Comparison of ENCODE assay signal across 1 cellular context in the genomic region with DNA sequence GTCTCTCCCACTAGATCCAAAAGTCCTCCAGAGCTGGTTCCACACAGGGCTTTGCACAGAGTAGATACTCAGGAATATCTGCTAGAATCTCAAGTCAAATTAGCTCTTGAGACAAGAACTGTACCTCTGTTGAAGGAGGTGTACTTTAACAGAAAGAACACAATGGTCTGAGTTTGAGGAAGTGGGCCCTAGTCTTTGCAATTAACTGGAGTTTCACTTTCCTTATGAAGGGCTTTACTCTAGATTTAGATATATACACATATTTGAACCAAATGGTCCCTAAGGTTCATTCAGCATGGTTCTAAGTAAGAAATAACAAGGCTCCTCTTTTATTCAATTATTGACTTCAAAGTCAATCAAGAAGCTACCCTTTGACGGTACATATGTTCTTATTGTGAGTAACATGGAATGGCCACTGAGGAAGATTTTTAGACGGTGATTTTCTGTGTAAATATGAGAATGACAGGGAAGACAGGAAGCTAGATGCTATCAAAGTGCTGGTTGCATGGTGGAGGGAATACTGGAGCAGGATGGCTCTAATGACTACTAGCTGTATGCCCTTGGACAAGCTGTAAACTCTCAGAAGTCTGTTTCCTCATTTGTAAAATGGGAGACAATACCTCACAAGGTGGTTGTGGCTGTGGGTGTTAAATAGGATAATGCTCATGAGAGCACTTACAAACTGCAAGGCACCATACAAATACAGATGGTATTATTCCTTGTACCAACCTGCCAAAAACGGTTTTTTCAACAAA.
TF ChIP-seq lines count a peak whose summit lies in the region.

No MANE protein-coding gene starts in this region.

TF ChIP-seq in GM12878, 131 proteins besides CTCF, POLR2A, EP300 and RAD21 (continued from another document and continues in another):
- TF ChIP-seq CEBPZ (IDR thresholded peaks at IDR 0.05; ENCODE audit: low read depth, low read length) (no peak), ZNF622 (IDR thresholded peaks at IDR 0.05) (no peak), FOXK2 (IDR thresholded peaks at IDR 0.05) (no peak), CHD2 (IDR thresholded peaks at IDR 0.05; ENCODE audit: borderline replicate concordance, low read depth, low read length) (peak; percentile 53; the same call in 1 of the 2 replicates), JUND (IDR thresholded peaks at IDR 0.05; ENCODE audit: low read depth, low read length) (peak; percentile 83; the same call in 1 of the 2 replicates), POLR2AphosphoS5 (IDR thresholded peaks at IDR 0.05; ENCODE audit: low read length) (no peak), ATF3 (IDR thresholded peaks at IDR 0.05; ENCODE audit: borderline replicate concordance, extremely low read depth, low read depth, low read length) (no peak), DPF2 (IDR thresholded peaks at IDR 0.05) (peak; percentile 100), TBL1XR1 (IDR thresholded peaks at IDR 0.05; ENCODE audit: low read depth, low read length) (peak; percentile 90), ASH2L (IDR thresholded peaks at IDR 0.05; ENCODE audit: borderline replicate concordance, low read depth) (no peak), MXI1 (IDR thresholded peaks at IDR 0.05; ENCODE audit: low read depth, low read length) (no peak; the same call in 1 of the 2 replicates), ZNF384 (IDR thresholded peaks at IDR 0.05; ENCODE audit: borderline replicate concordance, low read depth, low read length) (no peak), ZNF207 (IDR thresholded peaks at IDR 0.05; ENCODE audit: borderline replicate concordance) (no peak), BHLHE40 (IDR thresholded peaks at IDR 0.05; ENCODE audit: borderline replicate concordance in 1 of 2, low read depth in 2 of 2, low read length in 1 of 2) (peak; percentile 24 to 51; a peak in 1 of 4 replicates), RB1 (IDR thresholded peaks at IDR 0.05; ENCODE audit: borderline replicate concordance) (peak; percentile 58; the same call in 1 of the 2 replicates), IKZF2 (IDR thresholded peaks at IDR 0.05) (peak; percentile 87 to 93), PAX5 (IDR thresholded peaks at IDR 0.05; ENCODE audit: borderline replicate concordance, low read depth, low read length) (peak; percentile 72), RFX5 (IDR thresholded peaks at IDR 0.05; ENCODE audit: low read depth, low read length) (no peak), HDAC2 (IDR thresholded peaks at IDR 0.05) (no peak), NR2F1 (conservative IDR thresholded peaks at IDR 0.05) (0 out of 2 replicates have a peak, but pooled peaks have one; percentile 48), LARP7 (IDR thresholded peaks at IDR 0.05) (no peak), TARDBP (IDR thresholded peaks at IDR 0.05; ENCODE audit: borderline replicate concordance) (no peak), MAX (IDR thresholded peaks at IDR 0.05; ENCODE audit: low read depth, low read length) (no peak), GABPA (IDR thresholded peaks at IDR 0.05; ENCODE audit: low read depth) (0 out of 2 replicates have a peak, but pooled peaks have one; percentile 11), NR2C2 (IDR thresholded peaks at IDR 0.05; ENCODE audit: borderline replicate concordance, control insufficient read depth, insufficient read length, low read depth) (no peak), SMARCA5 (IDR thresholded peaks at IDR 0.05) (no peak; the same call in 1 of the 2 replicates), IRF5 (IDR thresholded peaks at IDR 0.05; ENCODE audit: borderline replicate concordance) (no peak), NKRF (conservative IDR thresholded peaks at IDR 0.05) (no peak), ZSCAN29 (IDR thresholded peaks at IDR 0.05) (no peak), NR2C1 (IDR thresholded peaks at IDR 0.05) (no peak), WRNIP1 (IDR thresholded peaks at IDR 0.05; ENCODE audit: borderline replicate concordance, low read depth, low read length) (no peak), EZH2 (IDR thresholded peaks at IDR 0.05; ENCODE audit: borderline replicate concordance, control insufficient read depth, low read depth, low read length) (no peak)
- TF ChIP-seq, protein P1, sequence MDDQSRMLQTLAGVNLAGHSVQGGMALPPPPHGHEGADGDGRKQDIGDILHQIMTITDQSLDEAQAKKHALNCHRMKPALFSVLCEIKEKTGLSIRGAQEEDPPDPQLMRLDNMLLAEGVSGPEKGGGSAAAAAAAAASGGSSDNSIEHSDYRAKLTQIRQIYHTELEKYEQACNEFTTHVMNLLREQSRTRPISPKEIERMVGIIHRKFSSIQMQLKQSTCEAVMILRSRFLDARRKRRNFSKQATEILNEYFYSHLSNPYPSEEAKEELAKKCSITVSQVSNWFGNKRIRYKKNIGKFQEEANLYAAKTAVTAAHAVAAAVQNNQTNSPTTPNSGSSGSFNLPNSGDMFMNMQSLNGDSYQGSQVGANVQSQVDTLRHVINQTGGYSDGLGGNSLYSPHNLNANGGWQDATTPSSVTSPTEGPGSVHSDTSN (IDR thresholded peaks at IDR 0.05; ENCODE audit: insufficient replicate concordance, low read depth, low read length) = no peak
- TF ChIP-seq, protein P2, sequence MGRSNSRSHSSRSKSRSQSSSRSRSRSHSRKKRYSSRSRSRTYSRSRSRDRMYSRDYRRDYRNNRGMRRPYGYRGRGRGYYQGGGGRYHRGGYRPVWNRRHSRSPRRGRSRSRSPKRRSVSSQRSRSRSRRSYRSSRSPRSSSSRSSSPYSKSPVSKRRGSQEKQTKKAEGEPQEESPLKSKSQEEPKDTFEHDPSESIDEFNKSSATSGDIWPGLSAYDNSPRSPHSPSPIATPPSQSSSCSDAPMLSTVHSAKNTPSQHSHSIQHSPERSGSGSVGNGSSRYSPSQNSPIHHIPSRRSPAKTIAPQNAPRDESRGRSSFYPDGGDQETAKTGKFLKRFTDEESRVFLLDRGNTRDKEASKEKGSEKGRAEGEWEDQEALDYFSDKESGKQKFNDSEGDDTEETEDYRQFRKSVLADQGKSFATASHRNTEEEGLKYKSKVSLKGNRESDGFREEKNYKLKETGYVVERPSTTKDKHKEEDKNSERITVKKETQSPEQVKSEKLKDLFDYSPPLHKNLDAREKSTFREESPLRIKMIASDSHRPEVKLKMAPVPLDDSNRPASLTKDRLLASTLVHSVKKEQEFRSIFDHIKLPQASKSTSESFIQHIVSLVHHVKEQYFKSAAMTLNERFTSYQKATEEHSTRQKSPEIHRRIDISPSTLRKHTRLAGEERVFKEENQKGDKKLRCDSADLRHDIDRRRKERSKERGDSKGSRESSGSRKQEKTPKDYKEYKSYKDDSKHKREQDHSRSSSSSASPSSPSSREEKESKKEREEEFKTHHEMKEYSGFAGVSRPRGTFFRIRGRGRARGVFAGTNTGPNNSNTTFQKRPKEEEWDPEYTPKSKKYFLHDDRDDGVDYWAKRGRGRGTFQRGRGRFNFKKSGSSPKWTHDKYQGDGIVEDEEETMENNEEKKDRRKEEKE (IDR thresholded peaks at IDR 0.05) = no peak
- TF ChIP-seq, protein P3, sequence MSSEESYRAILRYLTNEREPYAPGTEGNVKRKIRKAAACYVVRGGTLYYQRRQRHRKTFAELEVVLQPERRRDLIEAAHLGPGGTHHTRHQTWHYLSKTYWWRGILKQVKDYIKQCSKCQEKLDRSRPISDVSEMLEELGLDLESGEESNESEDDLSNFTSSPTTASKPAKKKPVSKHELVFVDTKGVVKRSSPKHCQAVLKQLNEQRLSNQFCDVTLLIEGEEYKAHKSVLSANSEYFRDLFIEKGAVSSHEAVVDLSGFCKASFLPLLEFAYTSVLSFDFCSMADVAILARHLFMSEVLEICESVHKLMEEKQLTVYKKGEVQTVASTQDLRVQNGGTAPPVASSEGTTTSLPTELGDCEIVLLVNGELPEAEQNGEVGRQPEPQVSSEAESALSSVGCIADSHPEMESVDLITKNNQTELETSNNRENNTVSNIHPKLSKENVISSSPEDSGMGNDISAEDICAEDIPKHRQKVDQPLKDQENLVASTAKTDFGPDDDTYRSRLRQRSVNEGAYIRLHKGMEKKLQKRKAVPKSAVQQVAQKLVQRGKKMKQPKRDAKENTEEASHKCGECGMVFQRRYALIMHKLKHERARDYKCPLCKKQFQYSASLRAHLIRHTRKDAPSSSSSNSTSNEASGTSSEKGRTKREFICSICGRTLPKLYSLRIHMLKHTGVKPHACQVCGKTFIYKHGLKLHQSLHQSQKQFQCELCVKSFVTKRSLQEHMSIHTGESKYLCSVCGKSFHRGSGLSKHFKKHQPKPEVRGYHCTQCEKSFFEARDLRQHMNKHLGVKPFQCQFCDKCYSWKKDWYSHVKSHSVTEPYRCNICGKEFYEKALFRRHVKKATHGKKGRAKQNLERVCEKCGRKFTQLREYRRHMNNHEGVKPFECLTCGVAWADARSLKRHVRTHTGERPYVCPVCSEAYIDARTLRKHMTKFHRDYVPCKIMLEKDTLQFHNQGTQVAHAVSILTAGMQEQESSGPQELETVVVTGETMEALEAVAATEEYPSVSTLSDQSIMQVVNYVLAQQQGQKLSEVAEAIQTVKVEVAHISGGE (CRISPR knock-in tag; IDR thresholded peaks at IDR 0.05) = no peak
- TF ChIP-seq, protein P4, sequence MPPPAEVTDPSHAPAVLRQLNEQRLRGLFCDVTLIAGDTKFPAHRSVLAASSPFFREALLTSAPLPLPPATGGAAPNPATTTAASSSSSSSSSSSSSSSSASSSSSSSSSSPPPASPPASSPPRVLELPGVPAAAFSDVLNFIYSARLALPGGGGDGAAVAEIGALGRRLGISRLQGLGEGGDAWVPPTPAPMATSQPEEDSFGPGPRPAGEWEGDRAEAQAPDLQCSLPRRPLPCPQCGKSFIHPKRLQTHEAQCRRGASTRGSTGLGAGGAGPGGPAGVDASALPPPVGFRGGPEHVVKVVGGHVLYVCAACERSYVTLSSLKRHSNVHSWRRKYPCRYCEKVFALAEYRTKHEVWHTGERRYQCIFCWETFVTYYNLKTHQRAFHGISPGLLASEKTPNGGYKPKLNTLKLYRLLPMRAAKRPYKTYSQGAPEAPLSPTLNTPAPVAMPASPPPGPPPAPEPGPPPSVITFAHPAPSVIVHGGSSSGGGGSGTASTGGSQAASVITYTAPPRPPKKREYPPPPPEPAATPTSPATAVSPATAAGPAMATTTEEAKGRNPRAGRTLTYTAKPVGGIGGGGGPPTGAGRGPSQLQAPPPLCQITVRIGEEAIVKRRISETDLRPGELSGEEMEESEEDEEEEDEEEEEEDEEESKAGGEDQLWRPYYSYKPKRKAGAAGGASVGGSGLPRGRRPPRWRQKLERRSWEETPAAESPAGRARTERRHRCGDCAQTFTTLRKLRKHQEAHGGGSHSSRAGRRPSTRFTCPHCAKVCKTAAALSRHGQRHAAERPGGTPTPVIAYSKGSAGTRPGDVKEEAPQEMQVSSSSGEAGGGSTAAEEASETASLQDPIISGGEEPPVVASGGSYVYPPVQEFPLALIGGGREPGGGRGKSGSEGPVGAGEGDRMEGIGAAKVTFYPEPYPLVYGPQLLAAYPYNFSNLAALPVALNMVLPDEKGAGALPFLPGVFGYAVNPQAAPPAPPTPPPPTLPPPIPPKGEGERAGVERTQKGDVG (CRISPR knock-in tag; IDR thresholded peaks at IDR 0.05) = no peak
